In genomic region chr3:146209371-146209770, GRCh38 we compare ENCODE assay signal across 29 cellular contexts. TPM values are rescaled to one million over a fixed set of nuclear protein-coding genes. Genes with fewer than 3 reads are reported as not detected.
DNase-seq lines count a peak whose midpoint lies in the region; ATAC-seq, FAIRE-seq and TF ChIP-seq lines count a peak whose summit lies in the region.
"Had no signal": no experiment of that assay in that cellular context is flagged by ENCODE, and none has a peak within 500 bp of the region (broad histone marks: within the 10 kb centered on the region; RNA-seq: fewer than 3 reads in every experiment).

No MANE protein-coding gene starts in this region.

- H4K20me1 ChIP-seq in astrocyte (ENCODE audit: insufficient read depth, low read length) (no peaks in the 10 kb centered on the region), OCI-LY7 (ENCODE audit: insufficient read depth, low read length) (no peaks in the 10 kb centered on the region)
- H4K20me1 ChIP-seq: BLaER1 had no signal

- BruUV-seq in OCI-LY7 (replicated peaks; lab: Mats Ljungman, UMichigan): no TSS peak

- H3K4me2 ChIP-seq in astrocyte (ENCODE audit: low read length): no peak overlapping the region
- H3K4me2 ChIP-seq in OCI-LY7 (ENCODE audit: low read length): no peak overlapping the region
- H3K4me2 ChIP-seq: BLaER1 had no signal

- H3K4me3 ChIP-seq in astrocyte (ENCODE audit: insufficient read depth, low read depth, low read length) (no peak overlapping the region), fibroblast of the aortic adventitia (ENCODE audit: low read depth, low read length) (no peak overlapping the region), OCI-LY7 (ENCODE audit: low read depth, low read length, poor library complexity, severe bottlenecking) (no peak overlapping the region)
- H3K4me3 ChIP-seq: BLaER1, GM12878 had no signal

- DNase-seq in amniotic epithelial cell (ENCODE audit: low read depth): peak; percentile 48
- DNase-seq in astrocyte (ENCODE audit: low read depth): peak; percentile 74
- peak; percentile 70 for DNase-seq in fibroblast of the aortic adventitia (ENCODE audit: low read depth)
- no peak for DNase-seq in OCI-LY7 (ENCODE audit: low spot score)
- DNase-seq in stimulated activated CD4-positive, alpha-beta T cell treated with anti-CD3 and anti-CD28 coated beads, Interleukin-12 subunit alpha, Interleukin-12 subunit beta, amount 100 ng/mL, for 4 hours: no peak
- DNase-seq in activated T-cell treated with anti-CD3 and anti-CD28 coated beads, Interleukin-2, amount 50 U/mL, for 48 hours: no peak
- DNase-seq: 8988T; ACHN; BE2C; C1 segment of cervical spinal cord; CD4-positive, alpha-beta memory T cell; CD4-positive, CD25-positive, alpha-beta regulatory T cell; CD8-positive, alpha-beta memory T cell; COR-L47; DMS 273 treated with DMSO at 0.1 percent for 48 hours; DMS153; DMS53; DMS79; DND-41; EL; GDM1 had no signal

- H3K4me1 ChIP-seq in astrocyte (ENCODE audit: insufficient read depth, low read length) (no peaks in the 10 kb centered on the region), OCI-LY7 (ENCODE audit: insufficient read depth, low read length, poor library complexity, severe bottlenecking) (no peaks in the 10 kb centered on the region)
- H3K4me1 ChIP-seq: BE2C, BLaER1 had no signal

- no peaks in the 10 kb centered on the region for H3K27me3 Mint-ChIP-seq in astrocyte (ENCODE audit: low read depth, unreplicated experiment)
- H3K27me3 Mint-ChIP-seq: CD4-positive, CD25-positive, alpha-beta regulatory T cell had no signal

- H3K4me1 Mint-ChIP-seq in astrocyte (ENCODE audit: low read depth, unreplicated experiment): no peaks in the 10 kb centered on the region
- H3K4me1 Mint-ChIP-seq: CD14-positive monocyte; CD4-positive, alpha-beta memory T cell; CD4-positive, CD25-positive, alpha-beta regulatory T cell; CD8-positive, alpha-beta memory T cell had no signal

- POLR2A ChIA-PET in OCI-LY7 (lab: Charles Lee): interaction anchor here (0.5 to 1.0 kb wide), 2 partner anchors 14 to 171 kb away, joined by 3 to 4 read pairs; no protein-coding TSS in a partner anchor

- no peaks in the 10 kb centered on the region for H3K36me3 Mint-ChIP-seq in astrocyte (ENCODE audit: low read depth, unreplicated experiment)
- H3K36me3 Mint-ChIP-seq: CD14-positive monocyte; CD4-positive, alpha-beta memory T cell; CD4-positive, CD25-positive, alpha-beta regulatory T cell; CD8-positive, alpha-beta memory T cell had no signal

- no peak overlapping the region for H3K27ac Mint-ChIP-seq in astrocyte (ENCODE audit: unreplicated experiment)
- H3K27ac Mint-ChIP-seq: CD14-positive monocyte; CD4-positive, alpha-beta memory T cell; CD4-positive, CD25-positive, alpha-beta regulatory T cell; CD8-positive, alpha-beta memory T cell had no signal

- intact Hi-C loops in OCI-LY7 (cut with micrococcal nuclease; ENCODE audit: unreplicated experiment): no loop called here

- H3K9me3 Mint-ChIP-seq in astrocyte (ENCODE audit: unreplicated experiment): no peaks in the 10 kb centered on the region
- H3K9me3 Mint-ChIP-seq: CD4-positive, alpha-beta memory T cell; CD4-positive, CD25-positive, alpha-beta regulatory T cell; CD8-positive, alpha-beta memory T cell had no signal

- CTCF ChIA-PET in OCI-LY7 (lab: Charles Lee; ENCODE audit: unreplicated experiment): no interaction called here

- no peak for TF ChIP-seq CTCF in astrocyte (IDR thresholded peaks at IDR 0.05; ENCODE audit: insufficient read depth, low read depth, low read length)
- TF ChIP-seq CTCF in fibroblast of the aortic adventitia (IDR thresholded peaks at IDR 0.05; ENCODE audit: insufficient read depth, low read length): no peak
- no peak for TF ChIP-seq CTCF in OCI-LY7 (conservative IDR thresholded peaks at IDR 0.05; ENCODE audit: low read length)

- no peaks in the 10 kb centered on the region for H3K27me3 ChIP-seq in astrocyte (ENCODE audit: insufficient read depth, low read length)
- H3K27me3 ChIP-seq: BE2C, BLaER1 had no signal

- no peak overlapping the region for H3K4me3 Mint-ChIP-seq in astrocyte (ENCODE audit: unreplicated experiment)
- H3K4me3 Mint-ChIP-seq: CD14-positive monocyte; CD4-positive, alpha-beta memory T cell; CD4-positive, CD25-positive, alpha-beta regulatory T cell; CD8-positive, alpha-beta memory T cell had no signal

- no peak overlapping the region for H3K27ac ChIP-seq in astrocyte (ENCODE audit: low read depth, low read length)
- no peak overlapping the region for H3K27ac ChIP-seq in OCI-LY7 (ENCODE audit: low read depth, low read length, poor library complexity, severe bottlenecking)
- H3K27ac ChIP-seq: BLaER1 had no signal

- no peak overlapping the region for H3K9ac ChIP-seq in astrocyte (ENCODE audit: low read length)
- H3K9ac ChIP-seq: BLaER1 had no signal

- no peaks in the 10 kb centered on the region for H3K9me3 ChIP-seq in astrocyte (ENCODE audit: insufficient read depth, low read depth, low read length)
- no peaks in the 10 kb centered on the region for H3K9me3 ChIP-seq in OCI-LY7 (ENCODE audit: low read length)
- H3K9me3 ChIP-seq: BE2C, BLaER1 had no signal

- no peak overlapping the region for H2AFZ ChIP-seq in astrocyte (ENCODE audit: low read depth, low read length)
- H2AFZ ChIP-seq in OCI-LY7 (ENCODE audit: low read length): no peak overlapping the region

- FAIRE-seq in astrocyte (lab: Jason Lieb, UNC): no peak
- FAIRE-seq: A204.1, GM12878, GM12892, GM18507 had no signal

- H3K79me2 ChIP-seq in astrocyte (ENCODE audit: insufficient read depth, low read length) (no peaks in the 10 kb centered on the region), OCI-LY7 (ENCODE audit: insufficient read depth, low read depth, low read length) (no peaks in the 10 kb centered on the region)

- ATAC-seq in HG03520 (IDR thresholded peaks at IDR 0.05; ENCODE audit: unreplicated experiment): no peak
- ATAC-seq: GM12878 had no signal

- H3K36me3 ChIP-seq in astrocyte (ENCODE audit: insufficient read depth, low read length): no peaks in the 10 kb centered on the region
- no peaks in the 10 kb centered on the region for H3K36me3 ChIP-seq in OCI-LY7 (ENCODE audit: insufficient read depth, low read length)
- H3K36me3 ChIP-seq: BE2C, BLaER1 had no signal

- H3K9me2 ChIP-seq in OCI-LY7 (ENCODE audit: insufficient read depth, low read length): no peaks in the 10 kb centered on the region

RNA-seq across cellular contexts. Expression of gene PLSCR4, which starts 41.5 kb away (rescaled TPM):
- total RNA-seq in astrocyte (1.1 and 1.3 TPM in 2 replicates), fibroblast of the aortic adventitia (ENCODE audit: low replicate concordance) (28.3 and 46.3 TPM in 2 replicates), OCI-LY7 (2022) (not detected in 2 replicates)
- total RNA-seq in OCI-LY7 (2014; rRNA removed; shearing (Covaris generic)): not detected in 2 replicates
- total RNA-seq: CD4-positive, alpha-beta memory T cell; CD4-positive, CD25-positive, alpha-beta regulatory T cell; CD8-positive, alpha-beta memory T cell; G401; GM12878 had no signal

RNA-seq across cellular contexts. Expression of gene PLOD2, which starts 48.4 kb away (rescaled TPM):
- total RNA-seq in astrocyte (117 and 151 TPM in 2 replicates), fibroblast of the aortic adventitia (ENCODE audit: low replicate concordance) (46.1 and 114 TPM in 2 replicates), OCI-LY7 (2022) (not detected in 2 replicates)
- not detected in 2 replicates for total RNA-seq in OCI-LY7 (2014; rRNA removed; shearing (Covaris generic))
- total RNA-seq: CD4-positive, alpha-beta memory T cell had no signal

Comparison
In these comparisons a context has a peak if more than half of its experiments do, and no peak if none do; other contexts are left out.
1. DNase-seq: peak in amniotic epithelial cell (single experiment), astrocyte (single experiment) and fibroblast of the aortic adventitia (single experiment); none in OCI-LY7 (single experiment), stimulated activated CD4-positive, alpha-beta T cell treated with anti-CD3 and anti-CD28 coated beads, Interleukin-12 subunit alpha, Interleukin-12 subunit beta, amount 100 ng/mL, for 4 hours (single experiment) and activated T-cell treated with anti-CD3 and anti-CD28 coated beads, Interleukin-2, amount 50 U/mL, for 48 hours (0 of 2).
2. RNA of gene PLSCR4, which starts 41.5 kb away (total RNA-seq): 28.3 to 46.3 TPM in fibroblast of the aortic adventitia; 1.1 to 1.3 TPM in astrocyte and not detected in OCI-LY7; every median in the first group is over 10 times any median in the second.
3. RNA of gene PLOD2, which starts 48.4 kb away (total RNA-seq): 117 to 151 TPM in astrocyte and 46.1 to 114 TPM in fibroblast of the aortic adventitia; not detected in OCI-LY7; every median in the first group is over 10 times any median in the second.